ENCODE assay signal across 8 cellular contexts in the genomic region with DNA sequence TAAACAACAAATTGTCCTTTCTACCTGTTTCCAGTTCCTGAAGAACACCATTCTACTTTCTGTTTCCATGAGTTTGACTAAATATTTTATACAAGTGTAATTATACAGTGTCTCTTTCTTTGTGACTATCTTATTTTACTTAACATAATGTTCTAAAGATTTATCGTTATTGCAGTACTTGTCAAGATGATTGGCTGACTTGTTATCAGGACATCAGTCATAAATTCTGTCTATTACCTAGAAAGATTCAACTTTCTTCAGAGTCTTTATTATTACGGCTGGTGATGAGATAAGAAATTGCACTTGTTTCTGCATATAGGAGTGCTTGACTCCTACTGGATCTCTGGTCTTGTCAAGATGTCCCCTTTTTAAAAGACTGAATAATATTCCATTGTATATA.
"Had no signal": no experiment of that assay in that cellular context is flagged by ENCODE, and none has a peak within 500 bp of the region (broad histone marks: within the 10 kb centered on the region; RNA-seq: fewer than 3 reads in every experiment).

No MANE protein-coding gene starts in this region.

- H3K27ac ChIP-seq: GM23248, KMS-11 had no signal

- H3K4me3 ChIP-seq: GM23248 had no signal

- H3K4me2 ChIP-seq: KMS-11 had no signal

- H2AFZ ChIP-seq: GM23248 had no signal

- DNase-seq: GM23248, GOT3, H9, HCEC 1CT, IMR-90, Karpas-422, KBM-7 had no signal

- H3K9ac ChIP-seq: GM23248, KMS-11 had no signal
